Comparison of ENCODE assay signal across 1 cellular context in the genomic region with DNA sequence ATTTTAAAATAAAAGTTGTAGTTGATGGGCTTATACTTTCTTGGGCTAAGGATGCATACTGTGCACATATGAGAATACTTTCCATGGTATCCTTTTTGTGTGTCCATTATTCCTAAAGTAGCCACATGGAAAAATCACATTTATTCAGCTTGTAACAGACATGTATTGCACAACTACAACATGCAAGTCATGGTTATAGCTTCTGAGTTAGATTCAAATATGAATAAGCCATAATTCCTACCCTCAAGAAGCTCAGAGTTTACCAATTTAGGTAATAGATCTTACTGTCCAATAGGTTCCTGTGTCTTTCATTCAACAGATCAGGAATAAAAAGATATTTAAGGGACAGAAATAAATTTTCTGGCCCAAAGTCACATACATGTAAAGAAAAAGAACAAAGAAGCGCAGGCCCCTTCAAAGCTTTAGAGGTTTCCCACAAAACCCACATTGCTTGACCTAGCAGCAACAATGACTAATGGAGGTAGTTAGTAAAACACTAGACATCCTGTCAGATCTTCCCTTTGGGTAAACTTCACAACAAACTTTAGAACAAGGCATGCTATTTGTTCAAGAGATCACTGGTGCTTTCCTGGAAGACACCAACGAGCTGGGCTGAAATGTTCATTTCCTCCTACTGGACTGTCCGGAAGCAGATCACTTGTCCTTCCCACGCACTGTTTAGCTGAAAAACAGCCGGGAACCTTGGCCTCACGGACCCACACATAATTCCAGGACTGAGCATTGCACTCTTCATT.
A peak's percentile ranks its signal among the peaks of the same experiment; 100 is the strongest.
TF ChIP-seq lines count a peak whose summit lies in the region.

No MANE protein-coding gene starts in this region.

TF ChIP-seq in HepG2, 621 proteins besides CTCF, POLR2A, EP300 and RAD21 (continued from another document and continues in another):
- TF ChIP-seq, protein P1, sequence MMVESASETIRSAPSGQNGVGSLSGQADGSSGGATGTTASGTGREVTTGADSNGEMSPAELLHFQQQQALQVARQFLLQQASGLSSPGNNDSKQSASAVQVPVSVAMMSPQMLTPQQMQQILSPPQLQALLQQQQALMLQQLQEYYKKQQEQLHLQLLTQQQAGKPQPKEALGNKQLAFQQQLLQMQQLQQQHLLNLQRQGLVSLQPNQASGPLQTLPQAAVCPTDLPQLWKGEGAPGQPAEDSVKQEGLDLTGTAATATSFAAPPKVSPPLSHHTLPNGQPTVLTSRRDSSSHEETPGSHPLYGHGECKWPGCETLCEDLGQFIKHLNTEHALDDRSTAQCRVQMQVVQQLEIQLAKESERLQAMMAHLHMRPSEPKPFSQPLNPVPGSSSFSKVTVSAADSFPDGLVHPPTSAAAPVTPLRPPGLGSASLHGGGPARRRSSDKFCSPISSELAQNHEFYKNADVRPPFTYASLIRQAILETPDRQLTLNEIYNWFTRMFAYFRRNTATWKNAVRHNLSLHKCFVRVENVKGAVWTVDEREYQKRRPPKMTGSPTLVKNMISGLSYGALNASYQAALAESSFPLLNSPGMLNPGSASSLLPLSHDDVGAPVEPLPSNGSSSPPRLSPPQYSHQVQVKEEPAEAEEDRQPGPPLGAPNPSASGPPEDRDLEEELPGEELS (CRISPR knock-in tag; IDR thresholded peaks at IDR 0.05): peak; percentile 69
- TF ChIP-seq, protein P2, sequence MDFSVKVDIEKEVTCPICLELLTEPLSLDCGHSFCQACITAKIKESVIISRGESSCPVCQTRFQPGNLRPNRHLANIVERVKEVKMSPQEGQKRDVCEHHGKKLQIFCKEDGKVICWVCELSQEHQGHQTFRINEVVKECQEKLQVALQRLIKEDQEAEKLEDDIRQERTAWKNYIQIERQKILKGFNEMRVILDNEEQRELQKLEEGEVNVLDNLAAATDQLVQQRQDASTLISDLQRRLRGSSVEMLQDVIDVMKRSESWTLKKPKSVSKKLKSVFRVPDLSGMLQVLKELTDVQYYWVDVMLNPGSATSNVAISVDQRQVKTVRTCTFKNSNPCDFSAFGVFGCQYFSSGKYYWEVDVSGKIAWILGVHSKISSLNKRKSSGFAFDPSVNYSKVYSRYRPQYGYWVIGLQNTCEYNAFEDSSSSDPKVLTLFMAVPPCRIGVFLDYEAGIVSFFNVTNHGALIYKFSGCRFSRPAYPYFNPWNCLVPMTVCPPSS (IDR thresholded peaks at IDR 0.05): no peak
- TF ChIP-seq ZNF781 (CRISPR knock-in tag; IDR thresholded peaks at IDR 0.05; ENCODE audit: borderline replicate concordance, not compliant biosample characterization): no peak
- 0 out of 2 replicates have a peak, but pooled peaks have one; percentile 67 for TF ChIP-seq RCOR2 (CRISPR knock-in tag; IDR thresholded peaks at IDR 0.05)
- peak; percentile 39; the same call in 1 of the 2 replicates for TF ChIP-seq PHF21A (CRISPR knock-in tag; IDR thresholded peaks at IDR 0.05)
- TF ChIP-seq SOX5 (CRISPR knock-in tag; IDR thresholded peaks at IDR 0.05; ENCODE audit: borderline replicate concordance): peak; percentile 92
- TF ChIP-seq, protein P3, sequence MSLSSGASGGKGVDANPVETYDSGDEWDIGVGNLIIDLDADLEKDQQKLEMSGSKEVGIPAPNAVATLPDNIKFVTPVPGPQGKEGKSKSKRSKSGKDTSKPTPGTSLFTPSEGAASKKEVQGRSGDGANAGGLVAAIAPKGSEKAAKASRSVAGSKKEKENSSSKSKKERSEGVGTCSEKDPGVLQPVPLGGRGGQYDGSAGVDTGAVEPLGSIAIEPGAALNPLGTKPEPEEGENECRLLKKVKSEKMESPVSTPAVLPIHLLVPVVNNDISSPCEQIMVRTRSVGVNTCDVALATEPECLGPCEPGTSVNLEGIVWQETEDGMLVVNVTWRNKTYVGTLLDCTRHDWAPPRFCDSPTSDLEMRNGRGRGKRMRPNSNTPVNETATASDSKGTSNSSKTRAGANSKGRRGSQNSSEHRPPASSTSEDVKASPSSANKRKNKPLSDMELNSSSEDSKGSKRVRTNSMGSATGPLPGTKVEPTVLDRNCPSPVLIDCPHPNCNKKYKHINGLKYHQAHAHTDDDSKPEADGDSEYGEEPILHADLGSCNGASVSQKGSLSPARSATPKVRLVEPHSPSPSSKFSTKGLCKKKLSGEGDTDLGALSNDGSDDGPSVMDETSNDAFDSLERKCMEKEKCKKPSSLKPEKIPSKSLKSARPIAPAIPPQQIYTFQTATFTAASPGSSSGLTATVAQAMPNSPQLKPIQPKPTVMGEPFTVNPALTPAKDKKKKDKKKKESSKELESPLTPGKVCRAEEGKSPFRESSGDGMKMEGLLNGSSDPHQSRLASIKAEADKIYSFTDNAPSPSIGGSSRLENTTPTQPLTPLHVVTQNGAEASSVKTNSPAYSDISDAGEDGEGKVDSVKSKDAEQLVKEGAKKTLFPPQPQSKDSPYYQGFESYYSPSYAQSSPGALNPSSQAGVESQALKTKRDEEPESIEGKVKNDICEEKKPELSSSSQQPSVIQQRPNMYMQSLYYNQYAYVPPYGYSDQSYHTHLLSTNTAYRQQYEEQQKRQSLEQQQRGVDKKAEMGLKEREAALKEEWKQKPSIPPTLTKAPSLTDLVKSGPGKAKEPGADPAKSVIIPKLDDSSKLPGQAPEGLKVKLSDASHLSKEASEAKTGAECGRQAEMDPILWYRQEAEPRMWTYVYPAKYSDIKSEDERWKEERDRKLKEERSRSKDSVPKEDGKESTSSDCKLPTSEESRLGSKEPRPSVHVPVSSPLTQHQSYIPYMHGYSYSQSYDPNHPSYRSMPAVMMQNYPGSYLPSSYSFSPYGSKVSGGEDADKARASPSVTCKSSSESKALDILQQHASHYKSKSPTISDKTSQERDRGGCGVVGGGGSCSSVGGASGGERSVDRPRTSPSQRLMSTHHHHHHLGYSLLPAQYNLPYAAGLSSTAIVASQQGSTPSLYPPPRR (CRISPR knock-in tag; IDR thresholded peaks at IDR 0.05; ENCODE audit: borderline replicate concordance): peak; percentile 30; the same call in 1 of the 2 replicates
- no peak for TF ChIP-seq CREB1 (IDR thresholded peaks at IDR 0.05)
- TF ChIP-seq CREB1 (CRISPR knock-in tag; IDR thresholded peaks at IDR 0.05): peak; percentile 29; the same call in 1 of the 2 replicates
- peak; percentile 27; the same call in 1 of the 2 replicates for TF ChIP-seq BHLHE40 (IDR thresholded peaks at IDR 0.05; ENCODE audit: low read length)
- TF ChIP-seq PPARG (CRISPR knock-in tag; conservative IDR thresholded peaks at IDR 0.05): peak; percentile 73; the same call in 1 of the 2 replicates
- TF ChIP-seq NFKBIZ (CRISPR knock-in tag; IDR thresholded peaks at IDR 0.05): peak; percentile 71; the same call in 1 of the 2 replicates
- 0 out of 2 replicates have a peak, but pooled peaks have one; percentile 50 for TF ChIP-seq ARNTL (CRISPR knock-in tag; IDR thresholded peaks at IDR 0.05)
- TF ChIP-seq ARHGAP35 (CRISPR knock-in tag; IDR thresholded peaks at IDR 0.05; ENCODE audit: borderline replicate concordance): no peak
- peak; percentile 68 for TF ChIP-seq GABPB1 (CRISPR knock-in tag; IDR thresholded peaks at IDR 0.05)
- TF ChIP-seq AHR (CRISPR knock-in tag; IDR thresholded peaks at IDR 0.05): 0 out of 2 replicates have a peak, but pooled peaks have one; percentile 39
- peak; percentile 60 for TF ChIP-seq KDM2A (CRISPR knock-in tag; IDR thresholded peaks at IDR 0.05; ENCODE audit: borderline replicate concordance, low read depth)
- TF ChIP-seq, protein P4, sequence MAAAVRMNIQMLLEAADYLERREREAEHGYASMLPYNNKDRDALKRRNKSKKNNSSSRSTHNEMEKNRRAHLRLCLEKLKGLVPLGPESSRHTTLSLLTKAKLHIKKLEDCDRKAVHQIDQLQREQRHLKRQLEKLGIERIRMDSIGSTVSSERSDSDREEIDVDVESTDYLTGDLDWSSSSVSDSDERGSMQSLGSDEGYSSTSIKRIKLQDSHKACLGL (CRISPR knock-in tag; IDR thresholded peaks at IDR 0.05): no peak
- peak; percentile 38; the same call in 1 of the 2 replicates for TF ChIP-seq ATF1 (CRISPR knock-in tag; IDR thresholded peaks at IDR 0.05)
- TF ChIP-seq, protein P5, sequence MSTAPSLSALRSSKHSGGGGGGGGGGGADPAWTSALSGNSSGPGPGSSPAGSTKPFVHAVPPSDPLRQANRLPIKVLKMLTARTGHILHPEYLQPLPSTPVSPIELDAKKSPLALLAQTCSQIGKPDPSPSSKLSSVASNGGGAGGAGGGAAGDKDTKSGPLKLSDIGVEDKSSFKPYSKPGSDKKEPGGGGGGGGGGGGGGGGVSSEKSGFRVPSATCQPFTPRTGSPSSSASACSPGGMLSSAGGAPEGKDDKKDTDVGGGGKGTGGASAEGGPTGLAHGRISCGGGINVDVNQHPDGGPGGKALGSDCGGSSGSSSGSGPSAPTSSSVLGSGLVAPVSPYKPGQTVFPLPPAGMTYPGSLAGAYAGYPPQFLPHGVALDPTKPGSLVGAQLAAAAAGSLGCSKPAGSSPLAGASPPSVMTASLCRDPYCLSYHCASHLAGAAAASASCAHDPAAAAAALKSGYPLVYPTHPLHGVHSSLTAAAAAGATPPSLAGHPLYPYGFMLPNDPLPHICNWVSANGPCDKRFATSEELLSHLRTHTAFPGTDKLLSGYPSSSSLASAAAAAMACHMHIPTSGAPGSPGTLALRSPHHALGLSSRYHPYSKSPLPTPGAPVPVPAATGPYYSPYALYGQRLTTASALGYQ (CRISPR knock-in tag; IDR thresholded peaks at IDR 0.05): peak; percentile 13; the same call in 1 of the 2 replicates
- TF ChIP-seq IRF2 (CRISPR knock-in tag; IDR thresholded peaks at IDR 0.05): peak; percentile 49; the same call in 1 of the 2 replicates
- TF ChIP-seq, protein P6, sequence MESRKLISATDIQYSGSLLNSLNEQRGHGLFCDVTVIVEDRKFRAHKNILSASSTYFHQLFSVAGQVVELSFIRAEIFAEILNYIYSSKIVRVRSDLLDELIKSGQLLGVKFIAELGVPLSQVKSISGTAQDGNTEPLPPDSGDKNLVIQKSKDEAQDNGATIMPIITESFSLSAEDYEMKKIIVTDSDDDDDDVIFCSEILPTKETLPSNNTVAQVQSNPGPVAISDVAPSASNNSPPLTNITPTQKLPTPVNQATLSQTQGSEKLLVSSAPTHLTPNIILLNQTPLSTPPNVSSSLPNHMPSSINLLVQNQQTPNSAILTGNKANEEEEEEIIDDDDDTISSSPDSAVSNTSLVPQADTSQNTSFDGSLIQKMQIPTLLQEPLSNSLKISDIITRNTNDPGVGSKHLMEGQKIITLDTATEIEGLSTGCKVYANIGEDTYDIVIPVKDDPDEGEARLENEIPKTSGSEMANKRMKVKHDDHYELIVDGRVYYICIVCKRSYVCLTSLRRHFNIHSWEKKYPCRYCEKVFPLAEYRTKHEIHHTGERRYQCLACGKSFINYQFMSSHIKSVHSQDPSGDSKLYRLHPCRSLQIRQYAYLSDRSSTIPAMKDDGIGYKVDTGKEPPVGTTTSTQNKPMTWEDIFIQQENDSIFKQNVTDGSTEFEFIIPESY (CRISPR knock-in tag; IDR thresholded peaks at IDR 0.05): peak; percentile 44; the same call in 1 of the 2 replicates
- TF ChIP-seq GATAD1 (CRISPR knock-in tag; IDR thresholded peaks at IDR 0.05): peak; percentile 59; the same call in 1 of the 2 replicates
- peak; percentile 45; the same call in 1 of the 2 replicates for TF ChIP-seq SIX1 (CRISPR knock-in tag; IDR thresholded peaks at IDR 0.05; ENCODE audit: borderline replicate concordance)
- TF ChIP-seq ZNF713 (CRISPR knock-in tag; IDR thresholded peaks at IDR 0.05): no peak
- no peak for TF ChIP-seq ZNF263 (CRISPR knock-in tag; IDR thresholded peaks at IDR 0.05)
- TF ChIP-seq, protein P7, sequence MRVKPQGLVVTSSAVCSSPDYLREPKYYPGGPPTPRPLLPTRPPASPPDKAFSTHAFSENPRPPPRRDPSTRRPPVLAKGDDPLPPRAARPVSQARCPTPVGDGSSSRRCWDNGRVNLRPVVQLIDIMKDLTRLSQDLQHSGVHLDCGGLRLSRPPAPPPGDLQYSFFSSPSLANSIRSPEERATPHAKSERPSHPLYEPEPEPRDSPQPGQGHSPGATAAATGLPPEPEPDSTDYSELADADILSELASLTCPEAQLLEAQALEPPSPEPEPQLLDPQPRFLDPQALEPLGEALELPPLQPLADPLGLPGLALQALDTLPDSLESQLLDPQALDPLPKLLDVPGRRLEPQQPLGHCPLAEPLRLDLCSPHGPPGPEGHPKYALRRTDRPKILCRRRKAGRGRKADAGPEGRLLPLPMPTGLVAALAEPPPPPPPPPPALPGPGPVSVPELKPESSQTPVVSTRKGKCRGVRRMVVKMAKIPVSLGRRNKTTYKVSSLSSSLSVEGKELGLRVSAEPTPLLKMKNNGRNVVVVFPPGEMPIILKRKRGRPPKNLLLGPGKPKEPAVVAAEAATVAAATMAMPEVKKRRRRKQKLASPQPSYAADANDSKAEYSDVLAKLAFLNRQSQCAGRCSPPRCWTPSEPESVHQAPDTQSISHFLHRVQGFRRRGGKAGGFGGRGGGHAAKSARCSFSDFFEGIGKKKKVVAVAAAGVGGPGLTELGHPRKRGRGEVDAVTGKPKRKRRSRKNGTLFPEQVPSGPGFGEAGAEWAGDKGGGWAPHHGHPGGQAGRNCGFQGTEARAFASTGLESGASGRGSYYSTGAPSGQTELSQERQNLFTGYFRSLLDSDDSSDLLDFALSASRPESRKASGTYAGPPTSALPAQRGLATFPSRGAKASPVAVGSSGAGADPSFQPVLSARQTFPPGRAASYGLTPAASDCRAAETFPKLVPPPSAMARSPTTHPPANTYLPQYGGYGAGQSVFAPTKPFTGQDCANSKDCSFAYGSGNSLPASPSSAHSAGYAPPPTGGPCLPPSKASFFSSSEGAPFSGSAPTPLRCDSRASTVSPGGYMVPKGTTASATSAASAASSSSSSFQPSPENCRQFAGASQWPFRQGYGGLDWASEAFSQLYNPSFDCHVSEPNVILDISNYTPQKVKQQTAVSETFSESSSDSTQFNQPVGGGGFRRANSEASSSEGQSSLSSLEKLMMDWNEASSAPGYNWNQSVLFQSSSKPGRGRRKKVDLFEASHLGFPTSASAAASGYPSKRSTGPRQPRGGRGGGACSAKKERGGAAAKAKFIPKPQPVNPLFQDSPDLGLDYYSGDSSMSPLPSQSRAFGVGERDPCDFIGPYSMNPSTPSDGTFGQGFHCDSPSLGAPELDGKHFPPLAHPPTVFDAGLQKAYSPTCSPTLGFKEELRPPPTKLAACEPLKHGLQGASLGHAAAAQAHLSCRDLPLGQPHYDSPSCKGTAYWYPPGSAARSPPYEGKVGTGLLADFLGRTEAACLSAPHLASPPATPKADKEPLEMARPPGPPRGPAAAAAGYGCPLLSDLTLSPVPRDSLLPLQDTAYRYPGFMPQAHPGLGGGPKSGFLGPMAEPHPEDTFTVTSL (CRISPR knock-in tag; IDR thresholded peaks at IDR 0.05; ENCODE audit: borderline replicate concordance): peak; percentile 92
- TF ChIP-seq ZNF224 (CRISPR knock-in tag; IDR thresholded peaks at IDR 0.05): no peak
- peak; percentile 63 for TF ChIP-seq SIX4 (CRISPR knock-in tag; IDR thresholded peaks at IDR 0.05)
- peak; percentile 79 for TF ChIP-seq NR2F6 (IDR thresholded peaks at IDR 0.05)
- peak; percentile 81 for TF ChIP-seq NR2F6 (CRISPR knock-in tag; IDR thresholded peaks at IDR 0.05)
- TF ChIP-seq, protein P8, sequence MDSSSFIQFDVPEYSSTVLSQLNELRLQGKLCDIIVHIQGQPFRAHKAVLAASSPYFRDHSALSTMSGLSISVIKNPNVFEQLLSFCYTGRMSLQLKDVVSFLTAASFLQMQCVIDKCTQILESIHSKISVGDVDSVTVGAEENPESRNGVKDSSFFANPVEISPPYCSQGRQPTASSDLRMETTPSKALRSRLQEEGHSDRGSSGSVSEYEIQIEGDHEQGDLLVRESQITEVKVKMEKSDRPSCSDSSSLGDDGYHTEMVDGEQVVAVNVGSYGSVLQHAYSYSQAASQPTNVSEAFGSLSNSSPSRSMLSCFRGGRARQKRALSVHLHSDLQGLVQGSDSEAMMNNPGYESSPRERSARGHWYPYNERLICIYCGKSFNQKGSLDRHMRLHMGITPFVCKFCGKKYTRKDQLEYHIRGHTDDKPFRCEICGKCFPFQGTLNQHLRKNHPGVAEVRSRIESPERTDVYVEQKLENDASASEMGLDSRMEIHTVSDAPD (CRISPR knock-in tag; IDR thresholded peaks at IDR 0.05): no peak
- TF ChIP-seq AKAP8 (CRISPR knock-in tag; IDR thresholded peaks at IDR 0.05): 0 out of 2 replicates have a peak, but pooled peaks have one; percentile 37
- peak; percentile 87; the same call in 1 of the 2 replicates for TF ChIP-seq CBX5 (CRISPR knock-in tag; IDR thresholded peaks at IDR 0.05; ENCODE audit: borderline replicate concordance)
- peak; percentile 58; the same call in 1 of the 2 replicates for TF ChIP-seq JUN (CRISPR knock-in tag; IDR thresholded peaks at IDR 0.05)
